Comparison of ENCODE assay signal across 30 cellular contexts in genomic region chr3:36147934-36148333, GRCh38.
"Had no signal": no experiment of that assay in that cellular context is flagged by ENCODE, and none has a peak within 500 bp of the region (broad histone marks: within the 10 kb centered on the region; RNA-seq: fewer than 3 reads in every experiment).

No MANE protein-coding gene starts in this region.

- H3K4me3 ChIP-seq: heart left ventricle, pancreas, prostate gland, skin epidermis, thoracic aorta, uterus had no signal

- H3K4me3 Mint-ChIP-seq: activated CD4-positive, alpha-beta memory T cell treated with anti-CD3 and anti-CD28 coated beads, Interleukin-2, amount 10 ng/mL, durations not matched to agents 7 days and 5 days; activated CD4-positive, alpha-beta T cell treated with anti-CD3 and anti-CD28 coated beads, Interleukin-2, amount 10 ng/mL, durations not matched to agents 7 days and 5 days; activated naive CD4-positive, alpha-beta T cell treated with anti-CD3 and anti-CD28 coated beads, Interleukin-2, amount 50 U/mL, for 24 hours; activated T-cell treated with anti-CD3 and anti-CD28 coated beads, Interleukin-2, amount 50 U/mL, for 4 hours; activated T-helper 17 cell treated with anti-CD3 and anti-CD28 coated beads, Interleukin-2, amount 50 U/mL, for 72 hours; immature natural killer cell; memory B cell; naive thymus-derived CD4-positive, alpha-beta T cell; neural crest cell; stimulated activated effector memory CD8-positive, alpha-beta T cell treated with anti-CD3 and anti-CD28 coated beads, Interleukin-12 subunit alpha, Interleukin-12 subunit beta, amount 100 ng/mL, for 72 hours; stimulated activated naive CD8-positive, alpha-beta T cell treated with anti-CD3 and anti-CD28 coated beads, Interleukin-15, Interleukin-2, amounts not matched to agents 100 ng/mL and 50 ng/mL, for 24 hours; type B pancreatic cell had no signal

- DNase-seq: activated CD4-positive, alpha-beta memory T cell treated with anti-CD3 and anti-CD28 coated beads, Interleukin-2, amount 10 ng/mL, durations not matched to agents 7 days and 5 days; activated CD4-positive, alpha-beta T cell treated with anti-CD3 and anti-CD28 coated beads for 1 hour; activated CD4-positive, alpha-beta T cell treated with anti-CD3 and anti-CD28 coated beads, Interleukin-2, amount 10 ng/mL, durations not matched to agents 7 days and 5 days; activated gamma-delta T cell treated with Interleukin-2 at 50 U/mL for 16 hours; activated T-cell treated with anti-CD3 and anti-CD28 coated beads, Interleukin-2, amount 50 U/mL, for 4 hours; effector CD8-positive, alpha-beta T cell; foreskin fibroblast; heart left ventricle; hypothalamus; kidney; midbrain; naive thymus-derived CD4-positive, alpha-beta T cell; nucleus accumbens; pancreas; retina; stimulated activated CD4-positive, alpha-beta T cell treated with anti-CD3 and anti-CD28 coated beads, Interleukin-12 subunit alpha, Interleukin-12 subunit beta, amount 100 ng/mL, for 4 hours; stimulated activated CD4-positive, alpha-beta T cell treated with anti-CD3 and anti-CD28 coated beads, Interleukin-4, amount 100 ng/mL, for 24 hours; uterus had no signal

- H3K4me1 ChIP-seq: heart left ventricle, pancreas, prostate gland, uterus had no signal

- H3K27me3 Mint-ChIP-seq: activated CD4-positive, alpha-beta memory T cell treated with anti-CD3 and anti-CD28 coated beads, Interleukin-2, amount 10 ng/mL, durations not matched to agents 7 days and 5 days; activated CD4-positive, alpha-beta T cell treated with anti-CD3 and anti-CD28 coated beads, Interleukin-2, amount 10 ng/mL, durations not matched to agents 7 days and 5 days; activated naive CD4-positive, alpha-beta T cell treated with anti-CD3 and anti-CD28 coated beads, Interleukin-2, amount 50 U/mL, for 24 hours; activated T-helper 17 cell treated with anti-CD3 and anti-CD28 coated beads, Interleukin-2, amount 50 U/mL, for 72 hours; stimulated activated naive CD8-positive, alpha-beta T cell treated with anti-CD3 and anti-CD28 coated beads, Interleukin-15, Interleukin-2, amounts not matched to agents 100 ng/mL and 50 ng/mL, for 24 hours; type B pancreatic cell had no signal

- H3K27me3 ChIP-seq: heart left ventricle, uterus had no signal

- H3K27ac ChIP-seq: heart left ventricle, pancreas, prostate gland, skin epidermis, thoracic aorta, uterus had no signal

- H3K36me3 ChIP-seq: heart left ventricle, pancreas, prostate gland, thoracic aorta, uterus had no signal

- H3K9me3 Mint-ChIP-seq: activated CD4-positive, alpha-beta memory T cell treated with anti-CD3 and anti-CD28 coated beads, Interleukin-2, amount 10 ng/mL, durations not matched to agents 7 days and 5 days; activated CD4-positive, alpha-beta T cell treated with anti-CD3 and anti-CD28 coated beads, Interleukin-2, amount 10 ng/mL, durations not matched to agents 7 days and 5 days; activated naive CD4-positive, alpha-beta T cell treated with anti-CD3 and anti-CD28 coated beads, Interleukin-2, amount 50 U/mL, for 24 hours; activated T-cell treated with anti-CD3 and anti-CD28 coated beads, Interleukin-2, amount 50 U/mL, for 4 hours; neural crest cell; stimulated activated effector memory CD8-positive, alpha-beta T cell treated with anti-CD3 and anti-CD28 coated beads, Interleukin-12 subunit alpha, Interleukin-12 subunit beta, amount 100 ng/mL, for 72 hours had no signal

- H3K27ac Mint-ChIP-seq: activated CD4-positive, alpha-beta memory T cell treated with anti-CD3 and anti-CD28 coated beads, Interleukin-2, amount 10 ng/mL, durations not matched to agents 7 days and 5 days; activated CD4-positive, alpha-beta T cell treated with anti-CD3 and anti-CD28 coated beads, Interleukin-2, amount 10 ng/mL, durations not matched to agents 7 days and 5 days; activated naive CD4-positive, alpha-beta T cell treated with anti-CD3 and anti-CD28 coated beads, Interleukin-2, amount 50 U/mL, for 24 hours; activated T-helper 17 cell treated with anti-CD3 and anti-CD28 coated beads, Interleukin-2, amount 50 U/mL, for 72 hours; immature natural killer cell; memory B cell; naive thymus-derived CD4-positive, alpha-beta T cell; stimulated activated effector memory CD8-positive, alpha-beta T cell treated with anti-CD3 and anti-CD28 coated beads, Interleukin-12 subunit alpha, Interleukin-12 subunit beta, amount 100 ng/mL, for 72 hours; stimulated activated naive CD8-positive, alpha-beta T cell treated with anti-CD3 and anti-CD28 coated beads, Interleukin-15, Interleukin-2, amounts not matched to agents 100 ng/mL and 50 ng/mL, for 24 hours; type B pancreatic cell had no signal

- ATAC-seq: activated T-cell treated with anti-CD3 and anti-CD28 coated beads, Interleukin-2, amount 50 U/mL, for 4 hours; activated T-helper 17 cell treated with anti-CD3 and anti-CD28 coated beads, Interleukin-2, amount 50 U/mL, for 72 hours; heart left ventricle; naive thymus-derived CD4-positive, alpha-beta T cell; pancreas; sciatic nerve; stimulated activated effector memory CD8-positive, alpha-beta T cell treated with anti-CD3 and anti-CD28 coated beads, Interleukin-12 subunit alpha, Interleukin-12 subunit beta, amount 100 ng/mL, for 72 hours had no signal

- H3K4me1 Mint-ChIP-seq: activated CD4-positive, alpha-beta memory T cell treated with anti-CD3 and anti-CD28 coated beads, Interleukin-2, amount 10 ng/mL, durations not matched to agents 7 days and 5 days; activated CD4-positive, alpha-beta T cell treated with anti-CD3 and anti-CD28 coated beads, Interleukin-2, amount 10 ng/mL, durations not matched to agents 7 days and 5 days; activated naive CD4-positive, alpha-beta T cell treated with anti-CD3 and anti-CD28 coated beads, Interleukin-2, amount 50 U/mL, for 24 hours; activated T-helper 17 cell treated with anti-CD3 and anti-CD28 coated beads, Interleukin-2, amount 50 U/mL, for 72 hours; immature natural killer cell; memory B cell; neural crest cell; stimulated activated effector memory CD8-positive, alpha-beta T cell treated with anti-CD3 and anti-CD28 coated beads, Interleukin-12 subunit alpha, Interleukin-12 subunit beta, amount 100 ng/mL, for 72 hours had no signal

- H3K9me3 ChIP-seq: heart left ventricle, pancreas, prostate gland, thoracic aorta, uterus had no signal

- H3K36me3 Mint-ChIP-seq: activated naive CD4-positive, alpha-beta T cell treated with anti-CD3 and anti-CD28 coated beads, Interleukin-2, amount 50 U/mL, for 24 hours; immature natural killer cell; memory B cell; naive thymus-derived CD4-positive, alpha-beta T cell; stimulated activated effector memory CD8-positive, alpha-beta T cell treated with anti-CD3 and anti-CD28 coated beads, Interleukin-12 subunit alpha, Interleukin-12 subunit beta, amount 100 ng/mL, for 72 hours; type B pancreatic cell had no signal
